ENCODE assay signal across 8 cellular contexts in the genomic region with DNA sequence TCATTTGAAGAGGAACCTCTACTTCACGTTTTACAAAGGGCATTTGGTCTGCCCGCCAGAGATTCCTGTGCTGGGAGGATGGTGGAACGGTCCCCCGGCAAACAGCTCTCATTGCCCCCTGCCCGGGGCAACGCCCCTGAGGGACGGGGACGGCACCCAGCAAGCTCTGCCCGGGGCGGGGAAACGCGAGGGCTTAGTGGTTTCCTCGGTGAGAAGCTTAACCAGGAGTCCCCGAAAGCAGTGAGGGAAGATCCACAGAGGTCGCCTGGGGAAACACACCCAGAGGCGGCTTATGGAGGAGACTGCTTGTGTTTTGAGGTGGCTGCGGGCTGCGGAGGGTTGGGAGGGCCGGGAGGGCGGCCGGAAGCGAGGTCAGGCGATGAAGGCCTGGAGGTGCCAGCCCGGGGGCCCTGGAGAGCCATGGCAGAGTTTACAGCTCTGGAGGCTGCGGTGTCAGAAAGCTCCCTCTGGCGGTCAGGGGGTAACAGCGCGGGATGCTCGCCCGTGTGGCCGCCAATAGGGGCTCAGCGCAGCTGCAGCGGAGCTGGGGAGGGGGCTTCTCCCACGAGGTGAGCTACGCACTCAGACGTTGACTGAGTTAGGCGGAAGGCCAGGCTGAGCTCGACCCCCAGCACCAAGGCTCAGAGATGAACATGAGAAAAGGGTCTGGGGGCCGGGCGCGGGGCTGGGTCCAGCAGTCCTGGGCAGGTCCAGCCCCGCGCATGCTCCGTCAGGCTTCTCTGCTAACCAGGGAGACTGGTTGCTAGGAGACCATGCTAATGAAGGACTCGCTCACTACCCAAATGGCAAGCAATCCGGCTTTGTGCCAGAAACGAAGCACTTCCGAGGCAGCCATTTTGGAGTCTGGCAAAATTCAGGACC. TPM values are rescaled to one million over a fixed set of nuclear protein-coding genes. Genes with fewer than 3 reads are reported as not detected.
DNase-seq lines count a peak whose midpoint lies in the region; ATAC-seq and TF ChIP-seq lines count a peak whose summit lies in the region.

No MANE protein-coding gene starts in this region.

- WGBS in esophagus, 2 donors, result 4% methylated on average over 46 to 48 of the region's 48 CpGs

- H3K9me3 Mint-ChIP-seq in activated T-cell treated with anti-CD3 and anti-CD28 coated beads, Interleukin-2, amount 50 U/mL, for 24 hours, result no peaks in the 10 kb centered on the region

- ATAC-seq in GM21717 (IDR thresholded peaks at IDR 0.05; ENCODE audit: unreplicated experiment), result peak; percentile 48
- ATAC-seq in PC-3, result peak; percentile 84

- H3K4me3 ChIP-seq in Jurkat, Clone E6-1 (ENCODE audit: low read length), result peak overlapping the region; percentile 82
- H3K4me3 ChIP-seq in PC-3 (ENCODE audit: low read length) (peak overlapping the region; percentile 99), esophagus (ENCODE audit: low read depth in 1 of 2, low read length in 2 of 2) (peak overlapping the region; percentile 92 to 98), mucosa of stomach (ENCODE audit: low read length) (peak overlapping the region; percentile 60)

- no peaks in the 10 kb centered on the region for H4K20me1 ChIP-seq in PC-3 (ENCODE audit: low read length)

- peak overlapping the region; percentile 93 for H2AFZ ChIP-seq in PC-3 (ENCODE audit: low read length)

- peaks cover 50% of the 10 kb centered on the region for H3K4me1 Mint-ChIP-seq in activated T-cell treated with anti-CD3 and anti-CD28 coated beads, Interleukin-2, amount 50 U/mL, for 24 hours (ENCODE audit: low read depth)

- peak overlapping the region; percentile 91 for H3K4me2 ChIP-seq in PC-3 (ENCODE audit: low read length)

- H3K79me2 ChIP-seq in PC-3 (ENCODE audit: low read length), result peaks cover 11% of the 10 kb centered on the region

- H3K27me3 Mint-ChIP-seq in activated T-cell treated with anti-CD3 and anti-CD28 coated beads, Interleukin-2, amount 50 U/mL, for 24 hours, result no peaks in the 10 kb centered on the region

- no peaks in the 10 kb centered on the region for H3K9me2 ChIP-seq in PC-3 (replicated peaks; ENCODE audit: low read length)

- peaks cover 19% of the 10 kb centered on the region for H3K36me3 Mint-ChIP-seq in activated T-cell treated with anti-CD3 and anti-CD28 coated beads, Interleukin-2, amount 50 U/mL, for 24 hours (ENCODE audit: low read depth)

- H3K36me3 ChIP-seq in PC-3 (ENCODE audit: low read depth, low read length), result no peaks in the 10 kb centered on the region; the same call in 1 of the 2 replicates
- H3K36me3 ChIP-seq in esophagus (ENCODE audit: control insufficient read depth in 2 of 2, insufficient read depth in 2 of 2, low read length in 1 of 2), result peaks cover 0 to 7% of the 10 kb centered on the region in 2 donors
- no peaks in the 10 kb centered on the region for H3K36me3 ChIP-seq in mucosa of stomach (ENCODE audit: control insufficient read depth, insufficient read depth, low read length)

- POLR2A ChIA-PET in PC-3 (lab: Charles Lee; ENCODE audit: unreplicated experiment), result no interaction called here

- H3K27me3 ChIP-seq in PC-3 (ENCODE audit: low read length) (no peaks in the 10 kb centered on the region), esophagus (ENCODE audit: control insufficient read depth in 1 of 2, insufficient read depth in 2 of 2, low read length in 2 of 2) (no peaks in the 10 kb centered on the region), mucosa of stomach (ENCODE audit: control insufficient read depth, insufficient read depth, low read length) (no peaks in the 10 kb centered on the region)

- CTCF ChIA-PET in PC-3 (lab: Charles Lee), result interaction anchor here (1.0 kb wide), 2 partner anchors 9 to 18 kb away, joined by 4 to 5 read pairs; no protein-coding TSS in a partner anchor

- H3K4me1 ChIP-seq in PC-3 (ENCODE audit: insufficient read depth, low read length), result peaks cover 10% of the 10 kb centered on the region; the same call in 1 of the 2 replicates
- peaks cover 9 to 11% of the 10 kb centered on the region in 2 donors for H3K4me1 ChIP-seq in esophagus (ENCODE audit: control insufficient read depth in 2 of 2, insufficient read depth in 2 of 2, low read length in 1 of 2)
- peaks cover 25% of the 10 kb centered on the region for H3K4me1 ChIP-seq in mucosa of stomach (ENCODE audit: control insufficient read depth, insufficient read depth, low read length)

- H3K9ac ChIP-seq in PC-3 (ENCODE audit: low read length) (peak overlapping the region; percentile 89), mucosa of stomach (ENCODE audit: low read length) (peak overlapping the region; percentile 77)

- intact Hi-C loops in PC-3 (cut with micrococcal nuclease), result no loop called here

- peak overlapping the region; percentile 92 for H3K27ac ChIP-seq in PC-3 (ENCODE audit: low read length)
- H3K27ac ChIP-seq in esophagus (ENCODE audit: low read depth in 2 of 2, low read length in 1 of 2), result peak overlapping the region; percentile 93 to 97

- DNase-seq in DMS79 treated with DMSO at 0.1 percent for 48 hours (lab: John Stamatoyannopoulos, UW) (peak; percentile 98), PC-3 (peak; percentile 97)
- DNase-seq in Jurkat, Clone E6-1 (ENCODE audit: low read depth, low spot score), result peak; percentile 99
- DNase-seq in activated T-cell treated with anti-CD3 and anti-CD28 coated beads, Interleukin-2, amount 50 U/mL, for 24 hours, result peak; percentile 96
- peak; percentile 94 for DNase-seq in stimulated activated CD8-positive, alpha-beta memory T cell treated with anti-CD3 and anti-CD28 coated beads, Interleukin-4, amount 100 ng/mL, for 48 hours

- H3K27ac Mint-ChIP-seq in activated T-cell treated with anti-CD3 and anti-CD28 coated beads, Interleukin-2, amount 50 U/mL, for 24 hours, result peak overlapping the region; percentile 100

- no peaks in the 10 kb centered on the region for H3F3A ChIP-seq in PC-3 (ENCODE audit: low read length, unreplicated experiment)

- TF ChIP-seq CTCF in PC-3 (conservative IDR thresholded peaks at IDR 0.05; ENCODE audit: low read depth, low read length), result peak; percentile 81

- no TSS peak for BruUV-seq in PC-3 (replicated peaks; lab: Mats Ljungman, UMichigan)

- H3K4me3 Mint-ChIP-seq in activated T-cell treated with anti-CD3 and anti-CD28 coated beads, Interleukin-2, amount 50 U/mL, for 24 hours, result peak overlapping the region; percentile 94

- H3K9me3 ChIP-seq in PC-3 (ENCODE audit: low read length) (no peaks in the 10 kb centered on the region), esophagus (ENCODE audit: control insufficient read depth in 2 of 2, insufficient read depth in 1 of 2, low read depth in 1 of 2, low read length in 1 of 2) (no peaks in the 10 kb centered on the region), mucosa of stomach (ENCODE audit: control insufficient read depth, low read length) (no peaks in the 10 kb centered on the region)

RNA-seq across cellular contexts. Expression of gene TPGS1, which starts 0.7 kb away (rescaled TPM):
- 4.8 TPM for polyA plus RNA-seq in Jurkat, Clone E6-1 (2012; ENCODE audit: insufficient read depth, insufficient read length)
- 28.5 and 44.0 TPM in 2 replicates for total RNA-seq in PC-3 (2014; rRNA removed)
- 10 to 100 TPM; 13.9 to 16.8 TPM for polyA plus RNA-seq in esophagus

RNA-seq across cellular contexts. Expression of gene MADCAM1, which starts 10.4 kb away (rescaled TPM):
- polyA plus RNA-seq in Jurkat, Clone E6-1 (2012; ENCODE audit: insufficient read depth, insufficient read length), result not detected
- total RNA-seq in PC-3 (2014; rRNA removed), result 0.11 and 0.17 TPM in 2 replicates
- 1 to 10 TPM in 1 of 2 donors, under 1 TPM in 1; 0.57 to 2.0 TPM for polyA plus RNA-seq in esophagus

RNA-seq across cellular contexts. Expression of gene CDC34, which starts 24.9 kb away (rescaled TPM):
- polyA plus RNA-seq in Jurkat, Clone E6-1 (2012; ENCODE audit: insufficient read depth, insufficient read length), result 61.4 TPM
- 119 and 152 TPM in 2 replicates for total RNA-seq in PC-3 (2014; rRNA removed)
- 10 to 100 TPM; 45.2 to 68.7 TPM for polyA plus RNA-seq in esophagus

RNA-seq across cellular contexts. Expression of gene GZMM, which starts 37.2 kb away (rescaled TPM):
- polyA plus RNA-seq in Jurkat, Clone E6-1 (2012; ENCODE audit: insufficient read depth, insufficient read length), result not detected
- total RNA-seq in PC-3 (2014; rRNA removed), result 0.35 TPM in 1 of 2 replicates, not detected in the other
- polyA plus RNA-seq in esophagus, result 1 to 10 TPM in 1 of 2 donors, under 1 TPM in 1; 0.86 to 1.1 TPM

RNA-seq across cellular contexts. Expression of gene SHC2, which starts 45.8 kb away (rescaled TPM):
- not detected for polyA plus RNA-seq in Jurkat, Clone E6-1 (2012; ENCODE audit: insufficient read depth, insufficient read length)
- total RNA-seq in PC-3 (2014; rRNA removed), result 0.18 TPM in 1 of 2 replicates, not detected in the other
- polyA plus RNA-seq in esophagus, result 1 to 10 TPM; 3.0 to 5.3 TPM

Comparison
In these comparisons a context has a peak if more than half of its experiments do, and no peak if none do; other contexts are left out.
1. Peak in every context shown above with its lines: DNase-seq, ATAC-seq, H3K4me3 ChIP-seq and H3K27ac ChIP-seq.